Comparison of ENCODE assay signal across 20 cellular contexts in the genomic region with DNA sequence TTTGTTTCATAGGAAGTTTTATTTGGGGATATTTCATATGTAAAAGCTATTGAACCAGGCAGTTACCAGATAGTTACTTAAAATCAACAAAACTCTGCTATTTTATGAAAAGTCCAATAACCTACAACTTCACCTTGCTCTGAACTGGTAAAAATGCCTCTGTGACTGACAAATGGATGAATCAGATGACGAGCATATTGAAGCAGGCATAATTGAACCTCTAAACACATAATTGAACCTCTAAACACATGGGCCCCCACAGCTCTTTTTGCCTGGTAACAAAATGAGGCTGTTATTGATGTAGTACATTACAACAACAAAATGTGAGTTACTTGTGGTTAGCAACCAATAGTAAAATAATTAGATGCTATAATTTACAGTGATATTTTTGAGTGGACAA.
"Had no signal": no experiment of that assay in that cellular context is flagged by ENCODE, and none has a peak within 500 bp of the region (broad histone marks: within the 10 kb centered on the region; RNA-seq: fewer than 3 reads in every experiment).

No MANE protein-coding gene starts in this region.

- DNase-seq: colonic mucosa; cortex of kidney; dermis blood vessel endothelial cell; dorsolateral prefrontal cortex; effector CD4-positive, alpha-beta T cell; effector CD8-positive, alpha-beta T cell; effector memory CD4-positive, alpha-beta T cell; effector memory CD8-positive, alpha-beta T cell; endodermal cell; erythroblast; esophagus squamous epithelium; foreskin fibroblast; foreskin keratinocyte; gastrocnemius medialis; glutamatergic neuron; head of caudate nucleus; heart left ventricle; heart right ventricle had no signal

- ATAC-seq: effector memory CD8-positive, alpha-beta T cell; esophagus mucosa; foreskin keratinocyte; gastrocnemius medialis; gastroesophageal sphincter; heart left ventricle; heart right ventricle had no signal
